Comparison of ENCODE assay signal across 8 cellular contexts in genomic region chr9:114592356-114592755, GRCh38. TPM values are rescaled to one million over a fixed set of nuclear protein-coding genes. Genes with fewer than 3 reads are reported as not detected.
A peak's percentile ranks its signal among the peaks of the same experiment; 100 is the strongest.
DNase-seq lines count a peak whose midpoint lies in the region; ATAC-seq and TF ChIP-seq lines count a peak whose summit lies in the region.

No MANE protein-coding gene starts in this region.

- no peak overlapping the region for H4K8ac ChIP-seq in IMR-90 (ENCODE audit: low read depth in 2 of 2, low read length in 2 of 2)

- H3K56ac ChIP-seq in IMR-90 (ENCODE audit: extremely low read depth, insufficient read depth, low read length) = no peak overlapping the region

- H2BK120ac ChIP-seq in IMR-90 (ENCODE audit: low read depth, low read length) = no peak overlapping the region

- no peak overlapping the region for H4K91ac ChIP-seq in IMR-90 (ENCODE audit: insufficient read depth, low read depth, low read length)

- no peak overlapping the region for H3K4me2 ChIP-seq in IMR-90 (ENCODE audit: low read depth, low read length)

- no peak overlapping the region for H2AK9ac ChIP-seq in IMR-90 (replicated peaks; ENCODE audit: low read depth, low read length, poor library complexity)

- DNase-seq in IMR-90 = peak; percentile 49
- peak; percentile 34 for DNase-seq in activated T-cell treated with anti-CD3 and anti-CD28 coated beads for 1 hour (ENCODE audit: low read depth)
- DNase-seq in esophagus squamous epithelium (lab: John Stamatoyannopoulos, UW) = no peak
- peak; percentile 44 for DNase-seq in stimulated activated CD4-positive, alpha-beta T cell treated with anti-CD3 and anti-CD28 coated beads, Interleukin-1b, Interleukin-23, amount 100 ng/mL, for 48 hours
- no peak for DNase-seq in occipital lobe (lab: John Stamatoyannopoulos, UW)

- H3K27me3 ChIP-seq in ACC112 (ENCODE audit: insufficient read depth, low read length) (no peaks in the 10 kb centered on the region), IMR-90 (ENCODE audit: control insufficient read depth, insufficient read depth, low read length) (no peaks in the 10 kb centered on the region), esophagus squamous epithelium (no peaks in the 10 kb centered on the region)

- H3K79me1 ChIP-seq in IMR-90 (ENCODE audit: low read depth in 1 of 2, low read length in 2 of 2) = peaks cover 26 to 71% of the 10 kb centered on the region in 2 experiments

- no peak overlapping the region for H2BK20ac ChIP-seq in IMR-90 (ENCODE audit: low read depth, low read length)

- no peaks in the 10 kb centered on the region for H3K9me3 ChIP-seq in IMR-90 (ENCODE audit: control insufficient read depth, insufficient read depth, low read length)
- no peaks in the 10 kb centered on the region for H3K9me3 ChIP-seq in esophagus squamous epithelium

- no peak overlapping the region for H2BK15ac ChIP-seq in IMR-90 (ENCODE audit: low read depth, low read length)

- H3K27ac ChIP-seq in ACC112 (ENCODE audit: low read depth, low read length) (peak overlapping the region; percentile 21; the same call in 1 of the 2 replicates), IMR-90 (ENCODE audit: insufficient read depth, low read length) (no peak overlapping the region), esophagus squamous epithelium (peak overlapping the region; percentile 63 to 84 (median 80))

- no peak for TF ChIP-seq POLR2A in IMR-90 (IDR thresholded peaks at IDR 0.05; ENCODE audit: low read depth, low read length)
- TF ChIP-seq POLR2A in esophagus squamous epithelium (IDR thresholded peaks at IDR 0.05) = no peak

- intact Hi-C loops in IMR-90 (cut with micrococcal nuclease) = no loop called here
- intact Hi-C loops in esophagus squamous epithelium (cut with DNase I) = no loop called here

- TF ChIP-seq CTCF in IMR-90 (conservative IDR thresholded peaks at IDR 0.05; ENCODE audit: low read depth, low read length) (peak; percentile 27; the same call in 1 of the 2 replicates), esophagus squamous epithelium (IDR thresholded peaks at IDR 0.05) (peak in 5 of 6 experiments; percentile 32 to 71 (median 47))

- no peak overlapping the region for H3K4ac ChIP-seq in IMR-90 (ENCODE audit: low read depth, low read length)

- peaks cover 29% of the 10 kb centered on the region for H3K4me1 ChIP-seq in ACC112 (ENCODE audit: control insufficient read depth, insufficient read depth, low read length, unreplicated experiment)
- peaks cover 3% of the 10 kb centered on the region; the same call in 1 of the 2 replicates for H3K4me1 ChIP-seq in IMR-90 (ENCODE audit: control insufficient read depth, insufficient read depth, low read length)
- peaks cover 40 to 52% (median 43%) of the 10 kb centered on the region in 3 donors for H3K4me1 ChIP-seq in esophagus squamous epithelium

- TF ChIP-seq RAD21 in IMR-90 (IDR thresholded peaks at IDR 0.05; ENCODE audit: low read length) = peak; percentile 23; the same call in 1 of the 2 replicates

- no peak overlapping the region for H3K18ac ChIP-seq in IMR-90 (ENCODE audit: low read depth, low read length)

- CTCF ChIA-PET in IMR-90 (lab: Yijun Ruan, JAX) = interaction anchor here (0.6 to 1.5 kb wide), 4 partner anchors 61 to 160 kb away, joined by 3 to 9 read pairs (median 3); no protein-coding TSS in a partner anchor

- H2AFZ ChIP-seq in ACC112 (ENCODE audit: low read length, unreplicated experiment) (no peak overlapping the region), IMR-90 (replicated peaks; ENCODE audit: low read length, poor library complexity) (no peak overlapping the region)

- no peak overlapping the region for H3K9ac ChIP-seq in IMR-90 (ENCODE audit: low read depth, low read length)

- no peak overlapping the region for H2AK5ac ChIP-seq in IMR-90 (ENCODE audit: low read depth, low read length)

- H4K20me1 ChIP-seq in IMR-90 (ENCODE audit: insufficient read depth, low read length) = peaks cover 72% of the 10 kb centered on the region

- WGBS in IMR-90 (ENCODE audit: extremely low coverage in 2 of 2, insufficient read length in 1 of 2), 2 experiments = 83% methylated on average over 1 of the region's 6 CpGs; no CpG with 5 or more reads in 1 of the 2 experiments
- WGBS in esophagus squamous epithelium, 2 donors = 7 to 8% methylated on average over 6 of the region's 6 CpGs

- H2BK5ac ChIP-seq in IMR-90 (ENCODE audit: low read depth, low read length, poor library complexity, severe bottlenecking) = no peak overlapping the region

- H3K36me3 ChIP-seq in ACC112 (ENCODE audit: insufficient read depth, low read length) (peaks cover 30% of the 10 kb centered on the region), IMR-90 (ENCODE audit: control insufficient read depth, insufficient read depth, low read length) (peaks cover 30% of the 10 kb centered on the region), esophagus squamous epithelium (peaks cover 12 to 49% (median 26%) of the 10 kb centered on the region in 3 donors)

- ATAC-seq in IMR-90 (ENCODE audit: low read depth) (no peak), HG02678 (IDR thresholded peaks at IDR 0.05; ENCODE audit: unreplicated experiment) (no peak), HG03045 (IDR thresholded peaks at IDR 0.05; ENCODE audit: unreplicated experiment) (no peak)

- peaks cover 78% of the 10 kb centered on the region for H3K79me2 ChIP-seq in ACC112 (ENCODE audit: control insufficient read depth, insufficient read depth, low read length, unreplicated experiment)

- H4K5ac ChIP-seq in IMR-90 (ENCODE audit: low read depth, low read length) = no peak overlapping the region

- H3K4me3 ChIP-seq in ACC112 (ENCODE audit: low read depth, low read length) (no peak overlapping the region), IMR-90 (ENCODE audit: insufficient read depth, low read depth, low read length) (no peak overlapping the region), esophagus squamous epithelium (peak overlapping the region in 1 of 4 donors; percentile 36)

- BruUV-seq in IMR-90 (replicated peaks; lab: Mats Ljungman, UMichigan) = no TSS peak

- H3K14ac ChIP-seq in IMR-90 (replicated peaks; ENCODE audit: low read depth, low read length) = no peak overlapping the region

- H3K23ac ChIP-seq in IMR-90 (ENCODE audit: low read depth, low read length) = no peak overlapping the region

- peaks cover 7% of the 10 kb centered on the region; the same call in 1 of the 2 replicates for H3K9me1 ChIP-seq in IMR-90 (ENCODE audit: insufficient read depth, low read length)

- in situ Hi-C loops in IMR-90 (cut with MboI; ENCODE audit: low sequenced_read_pairs) = no loop called here

- POLR2A ChIA-PET in IMR-90 (lab: Charles Lee; ENCODE audit: unreplicated experiment) = no interaction called here

- dilution Hi-C loops in IMR-90 (cut with HindIII; ENCODE audit: low sequenced_read_pairs, unreplicated experiment) = no loop called here

TF ChIP-seq in IMR-90, 13 proteins besides CTCF, POLR2A, EP300 and RAD21:
- TF ChIP-seq RCOR1 (IDR thresholded peaks at IDR 0.05; ENCODE audit: insufficient replicate concordance, low read length) = no peak
- TF ChIP-seq SMC3 (IDR thresholded peaks at IDR 0.05; ENCODE audit: low read depth, low read length) = peak; percentile 20; the same call in 1 of the 2 replicates

RNA-seq across cellular contexts. Expression of gene ATP6V1G1, which starts 4.8 kb away (rescaled TPM):
- total RNA-seq in IMR-90 (2012; rRNA removed) (52.0 and 80.3 TPM in 2 replicates), esophagus squamous epithelium (100 to 1,000 TPM; 151 to 210 (median 185) TPM), occipital lobe (80.3 TPM)
- 64.2 and 70.9 TPM in 2 replicates for polyA plus RNA-seq in IMR-90 (2012; rRNA removed)
- 50.4 and 105 TPM in 2 replicates for polyA plus RNA-seq in IMR-90 (2012; cell fraction: cytosol; rRNA removed)
- polyA plus RNA-seq in IMR-90 (2012; cell fraction: nucleus; rRNA removed; ENCODE audit: low replicate concordance) = 11.9 and 40.1 TPM in 2 replicates

RNA-seq across cellular contexts. Expression of gene TMEM268, which starts 18.7 kb away (rescaled TPM):
- 2.7 and 2.8 TPM in 2 replicates for total RNA-seq in IMR-90 (2012; rRNA removed)
- 3.7 and 4.9 TPM in 2 replicates for polyA plus RNA-seq in IMR-90 (2012; rRNA removed)
- 3.1 and 3.8 TPM in 2 replicates for polyA plus RNA-seq in IMR-90 (2012; cell fraction: cytosol; rRNA removed)
- 3.9 and 7.1 TPM in 2 replicates for polyA plus RNA-seq in IMR-90 (2012; cell fraction: nucleus; rRNA removed; ENCODE audit: low replicate concordance)
- total RNA-seq in esophagus squamous epithelium = 1 to 10 TPM; 3.2 to 6.5 (median 6.2) TPM
- 24.3 TPM for total RNA-seq in occipital lobe

Comparison
In these comparisons a context has a peak if more than half of its experiments do, and no peak if none do; other contexts are left out.
1. DNase-seq: peak in IMR-90 (single experiment), activated T-cell treated with anti-CD3 and anti-CD28 coated beads for 1 hour (single experiment) and stimulated activated CD4-positive, alpha-beta T cell treated with anti-CD3 and anti-CD28 coated beads, Interleukin-1b, Interleukin-23, amount 100 ng/mL, for 48 hours (single experiment); none in esophagus squamous epithelium (single experiment) and occipital lobe (single experiment).